1 cellular context compared by ENCODE assay signal in genomic region chr1:41030872-41031616, GRCh38.
TF ChIP-seq lines count a peak whose summit lies in the region.

No MANE protein-coding gene starts in this region.

TF ChIP-seq in liver, 16 proteins besides CTCF, POLR2A, EP300 and RAD21:
- TF ChIP-seq REST (IDR thresholded peaks at IDR 0.05) (no peak), SP1 (IDR thresholded peaks at IDR 0.05) (peak; percentile 47), HNF4A (conservative IDR thresholded peaks at IDR 0.05) (peak; percentile 54 to 64)
